In genomic region chr16:11484691-11485258, GRCh38 we compare ENCODE assay signal across 2 cellular contexts.
TF ChIP-seq lines count a peak whose summit lies in the region.

No MANE protein-coding gene starts in this region.

TF ChIP-seq in SK-N-SH, 30 proteins besides CTCF, POLR2A, EP300 and RAD21 (continued from another document):
- TF ChIP-seq, protein P1, sequence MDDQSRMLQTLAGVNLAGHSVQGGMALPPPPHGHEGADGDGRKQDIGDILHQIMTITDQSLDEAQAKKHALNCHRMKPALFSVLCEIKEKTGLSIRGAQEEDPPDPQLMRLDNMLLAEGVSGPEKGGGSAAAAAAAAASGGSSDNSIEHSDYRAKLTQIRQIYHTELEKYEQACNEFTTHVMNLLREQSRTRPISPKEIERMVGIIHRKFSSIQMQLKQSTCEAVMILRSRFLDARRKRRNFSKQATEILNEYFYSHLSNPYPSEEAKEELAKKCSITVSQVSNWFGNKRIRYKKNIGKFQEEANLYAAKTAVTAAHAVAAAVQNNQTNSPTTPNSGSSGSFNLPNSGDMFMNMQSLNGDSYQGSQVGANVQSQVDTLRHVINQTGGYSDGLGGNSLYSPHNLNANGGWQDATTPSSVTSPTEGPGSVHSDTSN (IDR thresholded peaks at IDR 0.05) = no peak
- TF ChIP-seq GATA2 (CRISPR knock-in tag; IDR thresholded peaks at IDR 0.05) = no peak
- TF ChIP-seq NRF1 (IDR thresholded peaks at IDR 0.05; ENCODE audit: low read depth, low read length) = no peak
- TF ChIP-seq ZBTB33 (IDR thresholded peaks at IDR 0.05; ENCODE audit: borderline replicate concordance, low read depth) = no peak
- TF ChIP-seq, protein P2, sequence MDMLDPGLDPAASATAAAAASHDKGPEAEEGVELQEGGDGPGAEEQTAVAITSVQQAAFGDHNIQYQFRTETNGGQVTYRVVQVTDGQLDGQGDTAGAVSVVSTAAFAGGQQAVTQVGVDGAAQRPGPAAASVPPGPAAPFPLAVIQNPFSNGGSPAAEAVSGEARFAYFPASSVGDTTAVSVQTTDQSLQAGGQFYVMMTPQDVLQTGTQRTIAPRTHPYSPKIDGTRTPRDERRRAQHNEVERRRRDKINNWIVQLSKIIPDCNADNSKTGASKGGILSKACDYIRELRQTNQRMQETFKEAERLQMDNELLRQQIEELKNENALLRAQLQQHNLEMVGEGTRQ (IDR thresholded peaks at IDR 0.05; ENCODE audit: borderline replicate concordance, low read depth, low read length) = no peak

TF ChIP-seq in SK-N-SH treated with all-trans-retinoic acid at 6 μM for 48 hours, 23 proteins besides CTCF, POLR2A, EP300 and RAD21 (continued from another document):
- TF ChIP-seq, protein P3, sequence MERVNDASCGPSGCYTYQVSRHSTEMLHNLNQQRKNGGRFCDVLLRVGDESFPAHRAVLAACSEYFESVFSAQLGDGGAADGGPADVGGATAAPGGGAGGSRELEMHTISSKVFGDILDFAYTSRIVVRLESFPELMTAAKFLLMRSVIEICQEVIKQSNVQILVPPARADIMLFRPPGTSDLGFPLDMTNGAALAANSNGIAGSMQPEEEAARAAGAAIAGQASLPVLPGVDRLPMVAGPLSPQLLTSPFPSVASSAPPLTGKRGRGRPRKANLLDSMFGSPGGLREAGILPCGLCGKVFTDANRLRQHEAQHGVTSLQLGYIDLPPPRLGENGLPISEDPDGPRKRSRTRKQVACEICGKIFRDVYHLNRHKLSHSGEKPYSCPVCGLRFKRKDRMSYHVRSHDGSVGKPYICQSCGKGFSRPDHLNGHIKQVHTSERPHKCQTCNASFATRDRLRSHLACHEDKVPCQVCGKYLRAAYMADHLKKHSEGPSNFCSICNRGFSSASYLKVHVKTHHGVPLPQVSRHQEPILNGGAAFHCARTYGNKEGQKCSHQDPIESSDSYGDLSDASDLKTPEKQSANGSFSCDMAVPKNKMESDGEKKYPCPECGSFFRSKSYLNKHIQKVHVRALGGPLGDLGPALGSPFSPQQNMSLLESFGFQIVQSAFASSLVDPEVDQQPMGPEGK (CRISPR knock-in tag; IDR thresholded peaks at IDR 0.05; ENCODE audit: borderline replicate concordance) = no peak
- no peak for TF ChIP-seq GLIS3 (CRISPR knock-in tag; IDR thresholded peaks at IDR 0.05)
- no peak for TF ChIP-seq ZNF565 (CRISPR knock-in tag; conservative IDR thresholded peaks at IDR 0.05; ENCODE audit: low read depth)
